Comparison of ENCODE assay signal across 27 cellular contexts in the genomic region with DNA sequence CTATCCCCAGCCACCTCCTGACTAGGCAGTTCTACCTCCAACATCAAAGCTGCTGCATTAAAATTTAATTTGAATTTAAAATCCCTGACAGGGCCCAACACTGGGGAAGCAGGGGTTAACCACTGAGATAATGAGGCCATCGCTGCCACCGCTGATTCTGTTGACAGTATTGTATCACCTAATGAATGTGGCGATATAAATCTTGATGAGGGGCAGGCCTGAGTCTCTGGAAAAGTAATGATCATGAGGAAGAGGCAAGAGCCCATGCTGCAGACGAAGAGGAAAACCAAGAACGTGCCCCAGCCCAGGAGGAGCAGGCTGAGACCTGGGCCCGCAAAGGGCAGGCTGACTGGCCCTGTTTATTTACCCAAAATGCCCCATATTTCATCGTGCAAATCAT.
"Had no signal": no experiment of that assay in that cellular context is flagged by ENCODE, and none has a peak within 500 bp of the region (broad histone marks: within the 10 kb centered on the region; RNA-seq: fewer than 3 reads in every experiment).

No MANE protein-coding gene starts in this region.

- H3K27ac Mint-ChIP-seq: immature natural killer cell; naive B cell; natural killer cell treated with Interleukin-12 subunit alpha and Interleukin-12 subunit beta and Interleukin-15 and Interleukin-18, amount 100 ng/mL, for 72 hours; stimulated activated naive B cell treated with anti-CD40 and anti-IgM and Interleukin-4, amounts not matched to agents 10 μg/mL and 1 μg/mL and 100 μg/mL, for 72 hours; stimulated activated naive CD8-positive, alpha-beta T cell treated with anti-CD3 and anti-CD28 coated beads, Interleukin-15, Interleukin-2, amounts not matched to agents 100 ng/mL and 50 ng/mL, for 24 hours had no signal

- H3K36me3 Mint-ChIP-seq: immature natural killer cell; naive B cell; natural killer cell treated with Interleukin-12 subunit alpha and Interleukin-12 subunit beta and Interleukin-15 and Interleukin-18, amount 100 ng/mL, for 72 hours; stimulated activated naive B cell treated with anti-CD40 and anti-IgM and Interleukin-4, amounts not matched to agents 10 μg/mL and 1 μg/mL and 100 μg/mL, for 72 hours had no signal

- H3K4me3 ChIP-seq: coronary artery, esophagus squamous epithelium, lower lobe of right lung, mucosa of descending colon, ovary, psoas muscle, right lobe of liver, thoracic aorta, tibial nerve, upper lobe of left lung had no signal

- H3K9me3 Mint-ChIP-seq: immature natural killer cell; naive B cell; natural killer cell treated with Interleukin-12 subunit alpha and Interleukin-12 subunit beta and Interleukin-15 and Interleukin-18, amount 100 ng/mL, for 72 hours; stimulated activated naive B cell treated with anti-CD40 and anti-IgM and Interleukin-4, amounts not matched to agents 10 μg/mL and 1 μg/mL and 100 μg/mL, for 72 hours; stimulated activated naive CD8-positive, alpha-beta T cell treated with anti-CD3 and anti-CD28 coated beads, Interleukin-15, Interleukin-2, amounts not matched to agents 100 ng/mL and 50 ng/mL, for 24 hours had no signal

- H3K4me1 Mint-ChIP-seq: immature natural killer cell; naive B cell; stimulated activated naive B cell treated with anti-CD40 and anti-IgM and Interleukin-4, amounts not matched to agents 10 μg/mL and 1 μg/mL and 100 μg/mL, for 72 hours had no signal

- H3K4me1 ChIP-seq: esophagus squamous epithelium, lower lobe of right lung, psoas muscle, right lobe of liver, tibial nerve, upper lobe of left lung had no signal

- H3K4me3 Mint-ChIP-seq: immature natural killer cell; naive B cell; natural killer cell treated with Interleukin-12 subunit alpha and Interleukin-12 subunit beta and Interleukin-15 and Interleukin-18, amount 100 ng/mL, for 72 hours; stimulated activated naive B cell treated with anti-CD40 and anti-IgM and Interleukin-4, amounts not matched to agents 10 μg/mL and 1 μg/mL and 100 μg/mL, for 72 hours; stimulated activated naive CD8-positive, alpha-beta T cell treated with anti-CD3 and anti-CD28 coated beads, Interleukin-15, Interleukin-2, amounts not matched to agents 100 ng/mL and 50 ng/mL, for 24 hours had no signal

- H3K27ac ChIP-seq: coronary artery, esophagus squamous epithelium, lower lobe of right lung, ovary, psoas muscle, right lobe of liver, thoracic aorta, tibial nerve, upper lobe of left lung had no signal

- H3K9me3 ChIP-seq: esophagus squamous epithelium, lower lobe of right lung, mucosa of descending colon, ovary, psoas muscle, right lobe of liver, thoracic aorta, tibial nerve, upper lobe of left lung had no signal

- ATAC-seq: left ventricle myocardium superior; lower lobe of right lung; mucosa of descending colon; natural killer cell treated with Interleukin-12 subunit alpha and Interleukin-12 subunit beta and Interleukin-15 and Interleukin-18, amount 100 ng/mL, for 72 hours; psoas muscle; right lobe of liver; stimulated activated naive B cell treated with anti-CD40 and anti-IgM and Interleukin-4, amounts not matched to agents 10 μg/mL and 1 μg/mL and 100 μg/mL, for 72 hours had no signal

- H3K27me3 Mint-ChIP-seq: naive B cell; stimulated activated naive B cell treated with anti-CD40 and anti-IgM and Interleukin-4, amounts not matched to agents 10 μg/mL and 1 μg/mL and 100 μg/mL, for 72 hours; stimulated activated naive CD8-positive, alpha-beta T cell treated with anti-CD3 and anti-CD28 coated beads, Interleukin-15, Interleukin-2, amounts not matched to agents 100 ng/mL and 50 ng/mL, for 24 hours had no signal

- H3K27me3 ChIP-seq: ovary, right lobe of liver, tibial nerve, upper lobe of left lung had no signal

- FAIRE-seq: endothelial cell of umbilical vein, keratinocyte, small intestine had no signal

- DNase-seq: dermis blood vessel endothelial cell; effector memory CD4-positive, alpha-beta T cell; esophagus squamous epithelium; foreskin melanocyte; hypothalamus; immature natural killer cell; left ventricle myocardium superior; lower lobe of right lung; mucosa of descending colon; naive B cell; occipital lobe; ovary; posterior cingulate gyrus; psoas muscle; right lobe of liver; small intestine; stimulated activated CD4-positive, alpha-beta T cell treated with anti-CD3 and anti-CD28 coated beads, Interleukin-15, amount 100 ng/mL, for 24 hours; stimulated activated CD4-positive, alpha-beta T cell treated with anti-CD3 and anti-CD28 coated beads, Interleukin-2, amount 100 ng/mL, for 48 hours; stimulated activated naive B cell treated with anti-CD40 and anti-IgM and Interleukin-4, amounts not matched to agents 10 μg/mL and 1 μg/mL and 100 μg/mL, for 72 hours; upper lobe of left lung had no signal

- H3K36me3 ChIP-seq: esophagus squamous epithelium, lower lobe of right lung, ovary, right lobe of liver, thoracic aorta, tibial nerve, upper lobe of left lung had no signal
